ENCODE assay signal across 9 cellular contexts in the genomic region with DNA sequence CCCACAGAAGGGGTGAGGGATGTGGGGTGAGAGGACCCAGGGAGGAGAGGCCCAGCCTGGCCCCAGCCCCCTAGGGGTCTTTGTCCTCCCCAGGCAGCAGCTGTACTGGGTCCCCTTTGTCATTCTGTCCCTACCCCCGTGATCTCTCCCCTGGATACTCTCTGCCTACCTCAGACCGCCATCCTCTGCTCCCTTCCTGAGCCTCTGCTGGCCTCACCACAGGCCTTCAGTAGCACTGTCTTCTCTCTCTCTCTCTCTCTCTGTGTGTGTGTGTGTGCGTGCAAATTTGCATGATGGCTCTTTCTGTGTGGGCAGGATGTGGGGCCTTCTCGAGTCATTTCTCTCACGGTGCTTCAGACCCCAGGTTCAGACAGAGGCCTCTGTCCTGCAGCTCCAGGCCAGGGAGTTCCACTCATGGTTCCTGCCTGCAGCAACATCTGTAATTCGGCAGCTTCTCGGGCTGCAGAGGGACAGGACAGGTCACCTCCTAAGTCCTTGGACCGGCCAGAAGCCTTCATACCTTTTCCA. TPM values are rescaled to one million over a fixed set of nuclear protein-coding genes. Genes with fewer than 3 reads are reported as not detected.
DNase-seq lines count a peak whose midpoint lies in the region; ATAC-seq, FAIRE-seq and TF ChIP-seq lines count a peak whose summit lies in the region.
"Had no signal": no experiment of that assay in that cellular context is flagged by ENCODE, and none has a peak within 500 bp of the region (broad histone marks: within the 10 kb centered on the region; RNA-seq: fewer than 3 reads in every experiment).

No MANE protein-coding gene starts in this region.

- WGBS in mammary epithelial cell (ENCODE audit: low coverage, missing lambda C conversion rate), result 98% methylated on average over 8 of the region's 8 CpGs

- dilution Hi-C loops in mammary epithelial cell (cut with HindIII; ENCODE audit: low sequenced_read_pairs), result no loop called here

- no peak overlapping the region for H3K4me3 ChIP-seq in mammary epithelial cell (replicated peaks in 1 of 3; ENCODE audit: insufficient read depth in 1 of 3, low read depth in 2 of 3, low read length in 3 of 3)

- no peak overlapping the region for H3K27ac ChIP-seq in mammary epithelial cell (ENCODE audit: insufficient read depth, low read depth, low read length)
- H3K27ac ChIP-seq: epithelial cell of prostate had no signal

- H3K9me3 ChIP-seq in mammary epithelial cell (replicated peaks; ENCODE audit: insufficient read depth, low read length), result no peaks in the 10 kb centered on the region

- H3K36me3 ChIP-seq in mammary epithelial cell (ENCODE audit: insufficient read depth, low read length), result no peaks in the 10 kb centered on the region

- H3K4me3 Mint-ChIP-seq in activated naive CD4-positive, alpha-beta T cell treated with anti-CD3 and anti-CD28 coated beads, Interleukin-2, amount 10 ng/mL, durations not matched to agents 7 days and 5 days, result peak overlapping the region; percentile 86

- H4K20me1 ChIP-seq in mammary epithelial cell (ENCODE audit: insufficient read depth, low read length), result no peaks in the 10 kb centered on the region

- in situ Hi-C loops in mammary epithelial cell (cut with MboI; ENCODE audit: low sequenced_read_pairs in 2 of 2), result no loop called here

- no peak overlapping the region for H3K9ac ChIP-seq in mammary epithelial cell (ENCODE audit: insufficient read depth, low read length)

- BruUV-seq in mammary epithelial cell (replicated peaks; lab: Mats Ljungman, UMichigan), result no TSS peak

- TF ChIP-seq CTCF in mammary epithelial cell (conservative IDR thresholded peaks at IDR 0.05 in 1 of 2, IDR thresholded peaks at IDR 0.05 in 1 of 2; ENCODE audit: extremely low read depth in 1 of 2, insufficient read depth in 1 of 2, low read depth in 1 of 2, low read length in 2 of 2), result no peak

- no peak overlapping the region for H3K4me2 ChIP-seq in mammary epithelial cell (ENCODE audit: insufficient read depth, low read depth, low read length)

- peak; percentile 57 for ATAC-seq in GM21737 (IDR thresholded peaks at IDR 0.05; ENCODE audit: unreplicated experiment)

- FAIRE-seq in GM12892 (lab: Jason Lieb, UNC), result peak; percentile 90

- H3K4me1 ChIP-seq in mammary epithelial cell (ENCODE audit: insufficient read depth, low read length), result no peaks in the 10 kb centered on the region

- peaks cover 60% of the 10 kb centered on the region for H3K36me3 Mint-ChIP-seq in activated naive CD4-positive, alpha-beta T cell treated with anti-CD3 and anti-CD28 coated beads, Interleukin-2, amount 10 ng/mL, durations not matched to agents 7 days and 5 days

- intact Hi-C loops in mammary epithelial cell (cut with micrococcal nuclease), result no loop called here

- CTCF ChIA-PET in activated naive CD4-positive, alpha-beta T cell treated with anti-CD3 and anti-CD28 coated beads, Interleukin-2, amount 10 ng/mL, durations not matched to agents 7 days and 5 days (lab: Charles Lee), result interaction anchor here (0.9 to 14.1 kb wide), 16 partner anchors 9 to 215 kb away, joined by 3 to 220 read pairs (median 6); no protein-coding TSS in a partner anchor
- CTCF ChIA-PET in mammary epithelial cell (lab: Charles Lee; ENCODE audit: low non-redundant PET), result interaction anchor here (0.6 to 0.7 kb wide), 2 partner anchors 8 to 61 kb away, joined by 4 to 5 read pairs; no protein-coding TSS in a partner anchor

- peaks cover 4% of the 10 kb centered on the region for H3K9me3 Mint-ChIP-seq in activated naive CD4-positive, alpha-beta T cell treated with anti-CD3 and anti-CD28 coated beads, Interleukin-2, amount 10 ng/mL, durations not matched to agents 7 days and 5 days

- peak overlapping the region; percentile 88 for H3K27ac Mint-ChIP-seq in activated naive CD4-positive, alpha-beta T cell treated with anti-CD3 and anti-CD28 coated beads, Interleukin-2, amount 10 ng/mL, durations not matched to agents 7 days and 5 days

- peak; percentile 85 for DNase-seq in GM12892 (ENCODE audit: insufficient read length)
- peak; percentile 37 for DNase-seq in MV-4-11 (lab: John Stamatoyannopoulos, UW)
- peak; percentile 90 for DNase-seq in activated naive CD4-positive, alpha-beta T cell treated with anti-CD3 and anti-CD28 coated beads, Interleukin-2, amount 10 ng/mL, durations not matched to agents 7 days and 5 days
- DNase-seq in retina, result peak; percentile 52
- DNase-seq in mammary epithelial cell, result no peak
- DNase-seq in anterior cingulate cortex (lab: John Stamatoyannopoulos, UW), result no peak
- no peak for DNase-seq in NCI-H2107 treated with DMSO at 0.1 percent for 48 hours (lab: John Stamatoyannopoulos, UW; ENCODE audit: unreplicated experiment)

- H3K79me2 ChIP-seq in mammary epithelial cell (ENCODE audit: insufficient read depth, low read length), result no peaks in the 10 kb centered on the region

- peak; percentile 98 for TF ChIP-seq POLR2A in GM12892 (IDR thresholded peaks at IDR 0.05; ENCODE audit: low read depth, low read length)

- H2AFZ ChIP-seq in mammary epithelial cell (ENCODE audit: low read depth, low read length), result no peak overlapping the region

- H3K27me3 ChIP-seq in mammary epithelial cell (ENCODE audit: insufficient read depth, low read length), result no peaks in the 10 kb centered on the region

- H3K4me1 Mint-ChIP-seq in activated naive CD4-positive, alpha-beta T cell treated with anti-CD3 and anti-CD28 coated beads, Interleukin-2, amount 10 ng/mL, durations not matched to agents 7 days and 5 days, result peaks cover 77% of the 10 kb centered on the region

- no peaks in the 10 kb centered on the region for H3K27me3 Mint-ChIP-seq in activated naive CD4-positive, alpha-beta T cell treated with anti-CD3 and anti-CD28 coated beads, Interleukin-2, amount 10 ng/mL, durations not matched to agents 7 days and 5 days

RNA-seq across cellular contexts. Expression of gene PSD4, which starts 1.4 kb away (rescaled TPM):
- 34.7 TPM for polyA plus RNA-seq in GM12892 (2012; ENCODE audit: missing spikeins)
- 10 to 100 TPM; 23.8 to 28.6 TPM for total RNA-seq in mammary epithelial cell
- polyA plus RNA-seq in mammary epithelial cell, result 12.8 TPM
- polyA minus RNA-seq in mammary epithelial cell, result 33.5 TPM

RNA-seq across cellular contexts. Expression of gene IL1RN, which starts 47.8 kb away (rescaled TPM):
- polyA plus RNA-seq in GM12892 (2012; ENCODE audit: missing spikeins), result not detected
- total RNA-seq in mammary epithelial cell, result 10 to 100 TPM in 1 of 2 donors, 1 to 10 TPM in 1; 1.0 to 18.0 TPM
- 38.0 TPM for polyA plus RNA-seq in mammary epithelial cell
- polyA minus RNA-seq in mammary epithelial cell, result 21.7 TPM

Comparison
In these comparisons a context has a peak if more than half of its experiments do, and no peak if none do; other contexts are left out.
1. DNase-seq: peak in GM12892 (single experiment), MV-4-11 (single experiment), activated naive CD4-positive, alpha-beta T cell treated with anti-CD3 and anti-CD28 coated beads, Interleukin-2, amount 10 ng/mL, durations not matched to agents 7 days and 5 days (single experiment) and retina (single experiment); none in mammary epithelial cell (single experiment), anterior cingulate cortex (0 of 58) and NCI-H2107 treated with DMSO at 0.1 percent for 48 hours (single experiment).